1 cellular context compared by ENCODE assay signal in genomic region chr3:159806412-159806811, GRCh38.
TF ChIP-seq lines count a peak whose summit lies in the region.

No MANE protein-coding gene starts in this region.

TF ChIP-seq in SK-N-SH treated with all-trans-retinoic acid at 6 μM for 48 hours, 23 proteins besides CTCF, POLR2A, EP300 and RAD21 (continued from another document):
- TF ChIP-seq TSHZ2 (CRISPR knock-in tag; IDR thresholded peaks at IDR 0.05) (no peak), RARB (CRISPR knock-in tag; IDR thresholded peaks at IDR 0.05) (no peak), PPARA (CRISPR knock-in tag; IDR thresholded peaks at IDR 0.05; ENCODE audit: borderline replicate concordance) (no peak), CSRNP3 (CRISPR knock-in tag; IDR thresholded peaks at IDR 0.05) (no peak), ZC3H10 (CRISPR knock-in tag; IDR thresholded peaks at IDR 0.05) (no peak), ISL1 (CRISPR knock-in tag; IDR thresholded peaks at IDR 0.05) (no peak), ZNF8 (CRISPR knock-in tag; IDR thresholded peaks at IDR 0.05) (no peak)
TF ChIP-seq in SK-N-SH treated with all-trans-retinoic acid at 6 μM for 48 hours: peak in this region for 0.
